Comparison of ENCODE assay signal across 3 cellular contexts in the genomic region with DNA sequence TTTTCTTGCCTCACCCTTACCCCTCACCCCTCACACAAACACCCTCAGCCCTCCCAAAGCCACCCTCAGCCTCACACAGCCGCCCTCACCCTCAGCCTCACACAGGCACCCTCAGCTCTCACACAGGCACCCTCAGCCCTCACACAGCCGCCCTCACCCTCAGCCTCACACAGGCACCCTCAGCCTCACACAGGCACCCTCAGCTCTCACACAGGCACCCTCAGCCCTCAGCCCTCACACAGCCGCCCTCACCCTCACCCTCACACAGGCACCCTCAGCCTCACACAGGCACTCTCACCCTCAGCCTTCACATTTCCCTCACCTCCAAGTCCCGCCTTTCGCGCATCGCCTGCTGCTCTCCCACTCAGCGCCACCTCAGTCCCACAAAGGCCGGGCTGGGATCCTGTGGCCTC.
TF ChIP-seq lines count a peak whose summit lies in the region.

No MANE protein-coding gene starts in this region.

TF ChIP-seq in SK-N-SH, 30 proteins besides CTCF, POLR2A, EP300 and RAD21 (continues in another document):
- TF ChIP-seq NRF1 (IDR thresholded peaks at IDR 0.05; ENCODE audit: low read depth, low read length) = no peak
- no peak for TF ChIP-seq RXRA (IDR thresholded peaks at IDR 0.05; ENCODE audit: borderline replicate concordance, low read depth)
- no peak for TF ChIP-seq CHD2 (IDR thresholded peaks at IDR 0.05; ENCODE audit: low read length, partially characterized antibody)
- TF ChIP-seq, protein P1, sequence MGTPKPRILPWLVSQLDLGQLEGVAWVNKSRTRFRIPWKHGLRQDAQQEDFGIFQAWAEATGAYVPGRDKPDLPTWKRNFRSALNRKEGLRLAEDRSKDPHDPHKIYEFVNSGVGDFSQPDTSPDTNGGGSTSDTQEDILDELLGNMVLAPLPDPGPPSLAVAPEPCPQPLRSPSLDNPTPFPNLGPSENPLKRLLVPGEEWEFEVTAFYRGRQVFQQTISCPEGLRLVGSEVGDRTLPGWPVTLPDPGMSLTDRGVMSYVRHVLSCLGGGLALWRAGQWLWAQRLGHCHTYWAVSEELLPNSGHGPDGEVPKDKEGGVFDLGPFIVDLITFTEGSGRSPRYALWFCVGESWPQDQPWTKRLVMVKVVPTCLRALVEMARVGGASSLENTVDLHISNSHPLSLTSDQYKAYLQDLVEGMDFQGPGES (IDR thresholded peaks at IDR 0.05; ENCODE audit: low read depth, low read length) = no peak
- no peak for TF ChIP-seq FOXM1 (IDR thresholded peaks at IDR 0.05; ENCODE audit: low read depth)
- TF ChIP-seq RFX5 (IDR thresholded peaks at IDR 0.05; ENCODE audit: low read length) = no peak
- TF ChIP-seq GABPA (IDR thresholded peaks at IDR 0.05; ENCODE audit: low read depth) = no peak
- TF ChIP-seq, protein P2, sequence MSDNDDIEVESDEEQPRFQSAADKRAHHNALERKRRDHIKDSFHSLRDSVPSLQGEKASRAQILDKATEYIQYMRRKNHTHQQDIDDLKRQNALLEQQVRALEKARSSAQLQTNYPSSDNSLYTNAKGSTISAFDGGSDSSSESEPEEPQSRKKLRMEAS (IDR thresholded peaks at IDR 0.05; ENCODE audit: low read depth) = no peak
- TF ChIP-seq, protein P3, sequence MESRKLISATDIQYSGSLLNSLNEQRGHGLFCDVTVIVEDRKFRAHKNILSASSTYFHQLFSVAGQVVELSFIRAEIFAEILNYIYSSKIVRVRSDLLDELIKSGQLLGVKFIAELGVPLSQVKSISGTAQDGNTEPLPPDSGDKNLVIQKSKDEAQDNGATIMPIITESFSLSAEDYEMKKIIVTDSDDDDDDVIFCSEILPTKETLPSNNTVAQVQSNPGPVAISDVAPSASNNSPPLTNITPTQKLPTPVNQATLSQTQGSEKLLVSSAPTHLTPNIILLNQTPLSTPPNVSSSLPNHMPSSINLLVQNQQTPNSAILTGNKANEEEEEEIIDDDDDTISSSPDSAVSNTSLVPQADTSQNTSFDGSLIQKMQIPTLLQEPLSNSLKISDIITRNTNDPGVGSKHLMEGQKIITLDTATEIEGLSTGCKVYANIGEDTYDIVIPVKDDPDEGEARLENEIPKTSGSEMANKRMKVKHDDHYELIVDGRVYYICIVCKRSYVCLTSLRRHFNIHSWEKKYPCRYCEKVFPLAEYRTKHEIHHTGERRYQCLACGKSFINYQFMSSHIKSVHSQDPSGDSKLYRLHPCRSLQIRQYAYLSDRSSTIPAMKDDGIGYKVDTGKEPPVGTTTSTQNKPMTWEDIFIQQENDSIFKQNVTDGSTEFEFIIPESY (IDR thresholded peaks at IDR 0.05; ENCODE audit: borderline replicate concordance, low read depth) = no peak
- no peak for TF ChIP-seq ELF1 (IDR thresholded peaks at IDR 0.05)
- TF ChIP-seq MXI1 (IDR thresholded peaks at IDR 0.05; ENCODE audit: low read depth, low read length) = no peak
- no peak for TF ChIP-seq NFIC (IDR thresholded peaks at IDR 0.05; ENCODE audit: borderline replicate concordance)
- TF ChIP-seq, protein P4, sequence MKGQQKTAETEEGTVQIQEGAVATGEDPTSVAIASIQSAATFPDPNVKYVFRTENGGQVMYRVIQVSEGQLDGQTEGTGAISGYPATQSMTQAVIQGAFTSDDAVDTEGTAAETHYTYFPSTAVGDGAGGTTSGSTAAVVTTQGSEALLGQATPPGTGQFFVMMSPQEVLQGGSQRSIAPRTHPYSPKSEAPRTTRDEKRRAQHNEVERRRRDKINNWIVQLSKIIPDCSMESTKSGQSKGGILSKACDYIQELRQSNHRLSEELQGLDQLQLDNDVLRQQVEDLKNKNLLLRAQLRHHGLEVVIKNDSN (IDR thresholded peaks at IDR 0.05; ENCODE audit: borderline replicate concordance, low read depth) = no peak
- no peak for TF ChIP-seq TAF1 (IDR thresholded peaks at IDR 0.05; ENCODE audit: borderline replicate concordance, low read depth, low read length)
- no peak for TF ChIP-seq FOXJ3 (CRISPR knock-in tag; IDR thresholded peaks at IDR 0.05)
- no peak for TF ChIP-seq GATA2 (CRISPR knock-in tag; IDR thresholded peaks at IDR 0.05)
- no peak for TF ChIP-seq TEAD4 (IDR thresholded peaks at IDR 0.05; ENCODE audit: borderline replicate concordance, insufficient read depth)

TF ChIP-seq in HepG2, 621 proteins besides CTCF, POLR2A, EP300 and RAD21 (continues in another document):
- TF ChIP-seq SAFB2 (CRISPR knock-in tag; IDR thresholded peaks at IDR 0.05; ENCODE audit: borderline replicate concordance, low read depth) (no peak), HES4 (CRISPR knock-in tag; IDR thresholded peaks at IDR 0.05; ENCODE audit: borderline replicate concordance) (no peak), ZBTB20 (CRISPR knock-in tag; IDR thresholded peaks at IDR 0.05; ENCODE audit: borderline replicate concordance, low read depth) (no peak; the same call in 1 of the 2 replicates), IKZF1 (IDR thresholded peaks at IDR 0.05) (no peak), BRCA1 (CRISPR knock-in tag; IDR thresholded peaks at IDR 0.05) (0 out of 2 replicates have a peak, but pooled peaks have one; percentile 59), ZNF138 (CRISPR knock-in tag; IDR thresholded peaks at IDR 0.05; ENCODE audit: low read depth) (0 out of 2 replicates have a peak, but pooled peaks have one; percentile 65), ZNF652 (CRISPR knock-in tag; IDR thresholded peaks at IDR 0.05; ENCODE audit: borderline replicate concordance, low read depth) (no peak), JUN (CRISPR knock-in tag; IDR thresholded peaks at IDR 0.05) (no peak), GATAD2A (CRISPR knock-in tag; IDR thresholded peaks at IDR 0.05) (no peak), ZNF567 (CRISPR knock-in tag; IDR thresholded peaks at IDR 0.05; ENCODE audit: borderline replicate concordance) (peak; percentile 53; the same call in 1 of the 2 replicates), ZNF589 (CRISPR knock-in tag; conservative IDR thresholded peaks at IDR 0.05) (no peak), FOXO1 (CRISPR knock-in tag; IDR thresholded peaks at IDR 0.05) (no peak)
- TF ChIP-seq, protein P5, sequence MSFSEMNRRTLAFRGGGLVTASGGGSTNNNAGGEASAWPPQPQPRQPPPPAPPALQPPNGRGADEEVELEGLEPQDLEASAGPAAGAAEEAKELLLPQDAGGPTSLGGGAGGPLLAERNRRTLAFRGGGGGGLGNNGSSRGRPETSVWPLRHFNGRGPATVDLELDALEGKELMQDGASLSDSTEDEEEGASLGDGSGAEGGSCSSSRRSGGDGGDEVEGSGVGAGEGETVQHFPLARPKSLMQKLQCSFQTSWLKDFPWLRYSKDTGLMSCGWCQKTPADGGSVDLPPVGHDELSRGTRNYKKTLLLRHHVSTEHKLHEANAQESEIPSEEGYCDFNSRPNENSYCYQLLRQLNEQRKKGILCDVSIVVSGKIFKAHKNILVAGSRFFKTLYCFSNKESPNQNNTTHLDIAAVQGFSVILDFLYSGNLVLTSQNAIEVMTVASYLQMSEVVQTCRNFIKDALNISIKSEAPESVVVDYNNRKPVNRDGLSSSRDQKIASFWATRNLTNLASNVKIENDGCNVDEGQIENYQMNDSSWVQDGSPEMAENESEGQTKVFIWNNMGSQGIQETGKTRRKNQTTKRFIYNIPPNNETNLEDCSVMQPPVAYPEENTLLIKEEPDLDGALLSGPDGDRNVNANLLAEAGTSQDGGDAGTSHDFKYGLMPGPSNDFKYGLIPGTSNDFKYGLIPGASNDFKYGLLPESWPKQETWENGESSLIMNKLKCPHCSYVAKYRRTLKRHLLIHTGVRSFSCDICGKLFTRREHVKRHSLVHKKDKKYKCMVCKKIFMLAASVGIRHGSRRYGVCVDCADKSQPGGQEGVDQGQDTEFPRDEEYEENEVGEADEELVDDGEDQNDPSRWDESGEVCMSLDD (CRISPR knock-in tag; IDR thresholded peaks at IDR 0.05; ENCODE audit: borderline replicate concordance) = no peak
- TF ChIP-seq, protein P6, sequence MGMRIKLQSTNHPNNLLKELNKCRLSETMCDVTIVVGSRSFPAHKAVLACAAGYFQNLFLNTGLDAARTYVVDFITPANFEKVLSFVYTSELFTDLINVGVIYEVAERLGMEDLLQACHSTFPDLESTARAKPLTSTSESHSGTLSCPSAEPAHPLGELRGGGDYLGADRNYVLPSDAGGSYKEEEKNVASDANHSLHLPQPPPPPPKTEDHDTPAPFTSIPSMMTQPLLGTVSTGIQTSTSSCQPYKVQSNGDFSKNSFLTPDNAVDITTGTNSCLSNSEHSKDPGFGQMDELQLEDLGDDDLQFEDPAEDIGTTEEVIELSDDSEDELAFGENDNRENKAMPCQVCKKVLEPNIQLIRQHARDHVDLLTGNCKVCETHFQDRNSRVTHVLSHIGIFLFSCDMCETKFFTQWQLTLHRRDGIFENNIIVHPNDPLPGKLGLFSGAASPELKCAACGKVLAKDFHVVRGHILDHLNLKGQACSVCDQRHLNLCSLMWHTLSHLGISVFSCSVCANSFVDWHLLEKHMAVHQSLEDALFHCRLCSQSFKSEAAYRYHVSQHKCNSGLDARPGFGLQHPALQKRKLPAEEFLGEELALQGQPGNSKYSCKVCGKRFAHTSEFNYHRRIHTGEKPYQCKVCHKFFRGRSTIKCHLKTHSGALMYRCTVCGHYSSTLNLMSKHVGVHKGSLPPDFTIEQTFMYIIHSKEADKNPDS (CRISPR knock-in tag; IDR thresholded peaks at IDR 0.05) = no peak
- TF ChIP-seq, protein P7, sequence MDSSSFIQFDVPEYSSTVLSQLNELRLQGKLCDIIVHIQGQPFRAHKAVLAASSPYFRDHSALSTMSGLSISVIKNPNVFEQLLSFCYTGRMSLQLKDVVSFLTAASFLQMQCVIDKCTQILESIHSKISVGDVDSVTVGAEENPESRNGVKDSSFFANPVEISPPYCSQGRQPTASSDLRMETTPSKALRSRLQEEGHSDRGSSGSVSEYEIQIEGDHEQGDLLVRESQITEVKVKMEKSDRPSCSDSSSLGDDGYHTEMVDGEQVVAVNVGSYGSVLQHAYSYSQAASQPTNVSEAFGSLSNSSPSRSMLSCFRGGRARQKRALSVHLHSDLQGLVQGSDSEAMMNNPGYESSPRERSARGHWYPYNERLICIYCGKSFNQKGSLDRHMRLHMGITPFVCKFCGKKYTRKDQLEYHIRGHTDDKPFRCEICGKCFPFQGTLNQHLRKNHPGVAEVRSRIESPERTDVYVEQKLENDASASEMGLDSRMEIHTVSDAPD (CRISPR knock-in tag; IDR thresholded peaks at IDR 0.05) = 0 out of 2 replicates have a peak, but pooled peaks have one; percentile 36

TF ChIP-seq in HEK293T, 16 proteins besides CTCF, POLR2A, EP300 and RAD21:
- TF ChIP-seq CTBP1 (IDR thresholded peaks at IDR 0.05; ENCODE audit: borderline replicate concordance) (no peak), SUZ12 (IDR thresholded peaks at IDR 0.05) (no peak), BHLHE40 (IDR thresholded peaks at IDR 0.05; ENCODE audit: borderline replicate concordance) (no peak), SP1 (IDR thresholded peaks at IDR 0.05) (no peak), ELF4 (IDR thresholded peaks at IDR 0.05) (no peak), ZNF384 (IDR thresholded peaks at IDR 0.05) (no peak), NFRKB (IDR thresholded peaks at IDR 0.05) (no peak), FOXM1 (IDR thresholded peaks at IDR 0.05; ENCODE audit: borderline replicate concordance) (no peak), L3MBTL2 (conservative IDR thresholded peaks at IDR 0.05) (no peak), HDGF (IDR thresholded peaks at IDR 0.05; ENCODE audit: borderline replicate concordance) (no peak), FOXA1 (IDR thresholded peaks at IDR 0.05) (no peak), ARNT (IDR thresholded peaks at IDR 0.05) (no peak), LEF1 (IDR thresholded peaks at IDR 0.05; ENCODE audit: borderline replicate concordance) (no peak), TARDBP (IDR thresholded peaks at IDR 0.05) (no peak)
- TF ChIP-seq, protein P8, sequence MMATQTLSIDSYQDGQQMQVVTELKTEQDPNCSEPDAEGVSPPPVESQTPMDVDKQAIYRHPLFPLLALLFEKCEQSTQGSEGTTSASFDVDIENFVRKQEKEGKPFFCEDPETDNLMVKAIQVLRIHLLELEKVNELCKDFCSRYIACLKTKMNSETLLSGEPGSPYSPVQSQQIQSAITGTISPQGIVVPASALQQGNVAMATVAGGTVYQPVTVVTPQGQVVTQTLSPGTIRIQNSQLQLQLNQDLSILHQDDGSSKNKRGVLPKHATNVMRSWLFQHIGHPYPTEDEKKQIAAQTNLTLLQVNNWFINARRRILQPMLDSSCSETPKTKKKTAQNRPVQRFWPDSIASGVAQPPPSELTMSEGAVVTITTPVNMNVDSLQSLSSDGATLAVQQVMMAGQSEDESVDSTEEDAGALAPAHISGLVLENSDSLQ (IDR thresholded peaks at IDR 0.05) = no peak
